9 cellular contexts compared by ENCODE assay signal in genomic region chr2:106030287-106031268, GRCh38.
DNase-seq lines count a peak whose midpoint lies in the region; ATAC-seq, FAIRE-seq and TF ChIP-seq lines count a peak whose summit lies in the region.
"Had no signal": no experiment of that assay in that cellular context is flagged by ENCODE, and none has a peak within 500 bp of the region (broad histone marks: within the 10 kb centered on the region; RNA-seq: fewer than 3 reads in every experiment).

No MANE protein-coding gene starts in this region.

- DNase-seq in activated CD4-positive, CD25-positive, alpha-beta regulatory T cell treated with anti-CD3 and anti-CD28 coated beads, Interleukin-2, amount 50 U/mL, for 72 hours, result no peak
- peak; percentile 52 to 58 for DNase-seq in activated CD4-positive, alpha-beta T cell treated with anti-CD3 and anti-CD28 coated beads, Interleukin-2, amount 50 U/mL, for 48 hours
- DNase-seq in head of caudate nucleus (peak in 25 of 42 donors; percentile 7 to 50 (median 19)), NCI-H345 (lab: John Stamatoyannopoulos, UW) (no peak), UCSD-AML1 (lab: John Stamatoyannopoulos, UW; ENCODE audit: unreplicated experiment) (no peak), H54 (ENCODE audit: insufficient read length, low spot score) (no peak)
- DNase-seq: CD4-positive, CD25-positive, alpha-beta regulatory T cell had no signal

- TF ChIP-seq POLR2A in H54 (IDR thresholded peaks at IDR 0.05; ENCODE audit: low read depth, low read length), result no peak

- peaks cover 8% of the 10 kb centered on the region for H3K4me1 ChIP-seq in skeletal muscle satellite cell (ENCODE audit: control insufficient read depth, insufficient read depth, low read length)

- H3K9me3 ChIP-seq in skeletal muscle satellite cell (replicated peaks; ENCODE audit: low read length), result no peaks in the 10 kb centered on the region

- H3K4me2 ChIP-seq in skeletal muscle satellite cell (ENCODE audit: low read length), result peak overlapping the region; percentile 29

- intact Hi-C loops in head of caudate nucleus (cut with DNase I), result no loop called here

- no peaks in the 10 kb centered on the region for H3K36me3 ChIP-seq in skeletal muscle satellite cell (ENCODE audit: insufficient read depth, low read length)

- no peak for FAIRE-seq in H54 (lab: Jason Lieb, UNC)

- H3K27me3 ChIP-seq in skeletal muscle satellite cell (ENCODE audit: control insufficient read depth, insufficient read depth, low read length), result peaks cover 2% of the 10 kb centered on the region

- no peak overlapping the region for H3K4me3 ChIP-seq in skeletal muscle satellite cell (ENCODE audit: low read length)

- peak; percentile 69 to 95 for ATAC-seq in activated CD4-positive, CD25-positive, alpha-beta regulatory T cell treated with anti-CD3 and anti-CD28 coated beads, Interleukin-2, amount 50 U/mL, for 24 hours

- no peak overlapping the region for H3K9ac ChIP-seq in skeletal muscle satellite cell (ENCODE audit: low read depth, low read length)

Comparison
In these comparisons a context has a peak if more than half of its experiments do, and no peak if none do; other contexts are left out.
1. DNase-seq: peak in activated CD4-positive, alpha-beta T cell treated with anti-CD3 and anti-CD28 coated beads, Interleukin-2, amount 50 U/mL, for 48 hours (2 of 2) and head of caudate nucleus (25 of 42); none in activated CD4-positive, CD25-positive, alpha-beta regulatory T cell treated with anti-CD3 and anti-CD28 coated beads, Interleukin-2, amount 50 U/mL, for 72 hours (single experiment), NCI-H345 (single experiment), UCSD-AML1 (single experiment) and H54 (single experiment).